14 cellular contexts compared by ENCODE assay signal in the genomic region with DNA sequence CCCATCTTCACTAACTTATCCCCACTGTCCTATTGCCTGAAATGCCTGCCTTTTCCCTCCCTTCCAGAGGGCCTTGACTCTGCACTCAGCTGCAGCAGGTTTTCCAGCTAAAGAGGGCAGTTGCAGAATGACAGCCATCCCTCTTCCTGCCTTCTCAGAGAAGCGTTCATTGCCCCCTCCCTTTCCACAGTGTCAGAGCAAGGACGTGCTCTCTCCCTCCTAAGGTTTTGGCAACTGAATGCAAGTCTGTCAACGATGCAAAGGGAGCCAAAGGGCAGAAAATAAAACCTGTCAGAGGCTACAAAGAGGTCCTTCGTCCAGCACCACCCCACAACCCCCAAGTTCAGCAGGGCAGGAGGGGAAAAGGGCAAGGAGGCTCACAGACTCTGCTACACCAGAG.
DNase-seq lines count a peak whose midpoint lies in the region; ATAC-seq, FAIRE-seq and TF ChIP-seq lines count a peak whose summit lies in the region.
"Had no signal": no experiment of that assay in that cellular context is flagged by ENCODE, and none has a peak within 500 bp of the region (broad histone marks: within the 10 kb centered on the region; RNA-seq: fewer than 3 reads in every experiment).

No MANE protein-coding gene starts in this region.

- FAIRE-seq in astrocyte (lab: Jason Lieb, UNC) = peak; percentile 58

- in situ Hi-C loops in mammary epithelial cell (cut with MboI; ENCODE audit: low sequenced_read_pairs in 2 of 2) = no loop called here

- H3K27me3 Mint-ChIP-seq in GM23338 (ENCODE audit: insufficient read depth, low read depth, poor library complexity) (peaks cover 6% of the 10 kb centered on the region), astrocyte (ENCODE audit: low read depth, unreplicated experiment) (peaks cover 2% of the 10 kb centered on the region)
- H3K27me3 Mint-ChIP-seq in activated T-helper 1 cell treated with anti-CD3 and anti-CD28 coated beads, Interleukin-12 subunit alpha, Interleukin-12 subunit beta, Interleukin-2, Interleukin-4 antibody, amounts not matched to agents 30 ng/mL and 10 ng/mL and 1 ng/mL, durations not matched to agents 14 hours and 24 hours and 36 hours (ENCODE audit: insufficient read depth) = no peaks in the 10 kb centered on the region
- H3K27me3 Mint-ChIP-seq: IgD-negative memory B cell had no signal

- H3K27me3 ChIP-seq in mammary epithelial cell (ENCODE audit: insufficient read depth, low read length) = no peaks in the 10 kb centered on the region
- no peaks in the 10 kb centered on the region for H3K27me3 ChIP-seq in breast epithelium
- no peaks in the 10 kb centered on the region for H3K27me3 ChIP-seq in GM23338 (ENCODE audit: insufficient read depth)
- no peaks in the 10 kb centered on the region for H3K27me3 ChIP-seq in astrocyte (ENCODE audit: insufficient read depth, low read length)
- H3K27me3 ChIP-seq in osteoblast (ENCODE audit: insufficient read depth, low read length) = no peaks in the 10 kb centered on the region
- no peaks in the 10 kb centered on the region for H3K27me3 ChIP-seq in Peyer's patch
- H3K27me3 ChIP-seq: BLaER1 had no signal

- H3K4me1 Mint-ChIP-seq in GM23338 = peaks cover 4% of the 10 kb centered on the region
- no peaks in the 10 kb centered on the region for H3K4me1 Mint-ChIP-seq in astrocyte (ENCODE audit: low read depth, unreplicated experiment)
- H3K4me1 Mint-ChIP-seq in activated T-helper 1 cell treated with anti-CD3 and anti-CD28 coated beads, Interleukin-12 subunit alpha, Interleukin-12 subunit beta, Interleukin-2, Interleukin-4 antibody, amounts not matched to agents 30 ng/mL and 10 ng/mL and 1 ng/mL, durations not matched to agents 14 hours and 24 hours and 36 hours (ENCODE audit: low read depth) = no peaks in the 10 kb centered on the region
- H3K4me1 Mint-ChIP-seq: CD8-positive, alpha-beta memory T cell; IgD-negative memory B cell had no signal

- no peaks in the 10 kb centered on the region for H3F3A ChIP-seq in GM23338 (replicated peaks; ENCODE audit: low read depth)

- DNase-seq in mammary epithelial cell (no peak), breast epithelium (ENCODE audit: low spot score in 2 of 2) (no peak), GM23338 (ENCODE audit: low spot score) (no peak), astrocyte (ENCODE audit: low read depth) (no peak), osteoblast (ENCODE audit: insufficient read length, low spot score, missing footprints) (no peak), Peyer's patch (no peak)
- no peak for DNase-seq in activated T-helper 1 cell treated with anti-CD3 and anti-CD28 coated beads, Interleukin-12 subunit alpha, Interleukin-12 subunit beta, Interleukin-2, Interleukin-4 antibody, amounts not matched to agents 30 ng/mL and 10 ng/mL and 1 ng/mL, durations not matched to agents 14 hours and 24 hours and 36 hours (ENCODE audit: low spot score)
- DNase-seq: 8988T; AML-193; Caco-2; CD8-positive, alpha-beta memory T cell; H7 had no signal

- TF ChIP-seq POLR2A in breast epithelium (IDR thresholded peaks at IDR 0.05) = no peak
- no peak for TF ChIP-seq POLR2A in Peyer's patch (IDR thresholded peaks at IDR 0.05)

- H3K27ac ChIP-seq in mammary epithelial cell (ENCODE audit: insufficient read depth, low read depth, low read length) = no peak overlapping the region
- H3K27ac ChIP-seq in breast epithelium = no peak overlapping the region
- H3K27ac ChIP-seq in GM23338 (ENCODE audit: low read depth) = no peak overlapping the region
- H3K27ac ChIP-seq in astrocyte (ENCODE audit: low read depth, low read length) = no peak overlapping the region
- no peak overlapping the region for H3K27ac ChIP-seq in osteoblast (ENCODE audit: low read depth, low read length)
- no peak overlapping the region for H3K27ac ChIP-seq in Peyer's patch
- H3K27ac ChIP-seq: BLaER1 had no signal

- H2AFZ ChIP-seq in mammary epithelial cell (ENCODE audit: low read depth, low read length) = peak overlapping the region; percentile 13
- 0 out of 2 replicates have a peak overlapping the region, but pooled peaks have one; percentile 30 for H2AFZ ChIP-seq in GM23338
- H2AFZ ChIP-seq in astrocyte (ENCODE audit: low read depth, low read length) = peak overlapping the region; percentile 24
- peak overlapping the region; percentile 64 for H2AFZ ChIP-seq in osteoblast (ENCODE audit: low read length)

- H3K9me3 ChIP-seq in mammary epithelial cell (replicated peaks; ENCODE audit: insufficient read depth, low read length) (no peaks in the 10 kb centered on the region), breast epithelium (no peaks in the 10 kb centered on the region), astrocyte (ENCODE audit: insufficient read depth, low read depth, low read length) (no peaks in the 10 kb centered on the region), osteoblast (ENCODE audit: low read depth, low read length) (no peaks in the 10 kb centered on the region), Peyer's patch (no peaks in the 10 kb centered on the region)
- H3K9me3 ChIP-seq: BLaER1, Caco-2 had no signal

- H3K4me1 ChIP-seq in mammary epithelial cell (ENCODE audit: insufficient read depth, low read length) = no peaks in the 10 kb centered on the region
- H3K4me1 ChIP-seq in breast epithelium = no peaks in the 10 kb centered on the region
- H3K4me1 ChIP-seq in GM23338 (ENCODE audit: insufficient read depth) = no peaks in the 10 kb centered on the region
- H3K4me1 ChIP-seq in astrocyte (ENCODE audit: insufficient read depth, low read length) = no peaks in the 10 kb centered on the region
- H3K4me1 ChIP-seq in osteoblast (ENCODE audit: insufficient read depth, low read length) = no peaks in the 10 kb centered on the region
- no peaks in the 10 kb centered on the region for H3K4me1 ChIP-seq in Peyer's patch
- H3K4me1 ChIP-seq: BLaER1 had no signal

- H3K36me3 ChIP-seq in mammary epithelial cell (ENCODE audit: insufficient read depth, low read length) = no peaks in the 10 kb centered on the region
- no peaks in the 10 kb centered on the region for H3K36me3 ChIP-seq in breast epithelium
- H3K36me3 ChIP-seq in GM23338 (ENCODE audit: insufficient read depth) = no peaks in the 10 kb centered on the region
- no peaks in the 10 kb centered on the region for H3K36me3 ChIP-seq in astrocyte (ENCODE audit: insufficient read depth, low read length)
- H3K36me3 ChIP-seq in osteoblast (ENCODE audit: insufficient read depth, low read length) = no peaks in the 10 kb centered on the region
- H3K36me3 ChIP-seq in Peyer's patch = no peaks in the 10 kb centered on the region
- H3K36me3 ChIP-seq: BLaER1 had no signal

- H3K36me3 Mint-ChIP-seq in GM23338 (ENCODE audit: low read depth) (no peaks in the 10 kb centered on the region), astrocyte (ENCODE audit: low read depth, unreplicated experiment) (no peaks in the 10 kb centered on the region)
- H3K36me3 Mint-ChIP-seq in activated T-helper 1 cell treated with anti-CD3 and anti-CD28 coated beads, Interleukin-12 subunit alpha, Interleukin-12 subunit beta, Interleukin-2, Interleukin-4 antibody, amounts not matched to agents 30 ng/mL and 10 ng/mL and 1 ng/mL, durations not matched to agents 14 hours and 24 hours and 36 hours (ENCODE audit: low read depth) = no peaks in the 10 kb centered on the region
- H3K36me3 Mint-ChIP-seq: CD8-positive, alpha-beta memory T cell; IgD-negative memory B cell had no signal

- intact Hi-C loops in mammary epithelial cell (cut with micrococcal nuclease) (no loop called here), breast epithelium (cut with DNase I; ENCODE audit: low total_unique reads) (no loop called here)
- intact Hi-C loops in activated T-helper 1 cell treated with anti-CD3 and anti-CD28 coated beads, Interleukin-12 subunit alpha, Interleukin-12 subunit beta, Interleukin-2, Interleukin-4 antibody, amounts not matched to agents 30 ng/mL and 10 ng/mL and 1 ng/mL, durations not matched to agents 14 hours and 24 hours and 36 hours (cut with micrococcal nuclease) = no loop called here

- H3K27ac Mint-ChIP-seq in GM23338 (no peak overlapping the region), astrocyte (ENCODE audit: unreplicated experiment) (no peak overlapping the region)
- H3K27ac Mint-ChIP-seq in activated T-helper 1 cell treated with anti-CD3 and anti-CD28 coated beads, Interleukin-12 subunit alpha, Interleukin-12 subunit beta, Interleukin-2, Interleukin-4 antibody, amounts not matched to agents 30 ng/mL and 10 ng/mL and 1 ng/mL, durations not matched to agents 14 hours and 24 hours and 36 hours = no peak overlapping the region
- H3K27ac Mint-ChIP-seq: CD8-positive, alpha-beta memory T cell; IgD-negative memory B cell had no signal

- H3K79me2 ChIP-seq in mammary epithelial cell (ENCODE audit: insufficient read depth, low read length) (no peaks in the 10 kb centered on the region), GM23338 (replicated peaks; ENCODE audit: insufficient read depth) (no peaks in the 10 kb centered on the region), astrocyte (ENCODE audit: insufficient read depth, low read length) (no peaks in the 10 kb centered on the region), osteoblast (ENCODE audit: insufficient read depth, low read length) (no peaks in the 10 kb centered on the region)

- CTCF ChIA-PET in mammary epithelial cell (lab: Charles Lee; ENCODE audit: low non-redundant PET) = no interaction called here

- H4K20me1 ChIP-seq in mammary epithelial cell (ENCODE audit: insufficient read depth, low read length) (no peaks in the 10 kb centered on the region), GM23338 (replicated peaks; ENCODE audit: insufficient read depth) (no peaks in the 10 kb centered on the region), astrocyte (ENCODE audit: insufficient read depth, low read length) (no peaks in the 10 kb centered on the region), osteoblast (ENCODE audit: insufficient read depth, low read length) (no peaks in the 10 kb centered on the region)
- H4K20me1 ChIP-seq: BLaER1 had no signal

- TF ChIP-seq CTCF in mammary epithelial cell (conservative IDR thresholded peaks at IDR 0.05 in 1 of 2, IDR thresholded peaks at IDR 0.05 in 1 of 2; ENCODE audit: extremely low read depth in 1 of 2, insufficient read depth in 1 of 2, low read depth in 1 of 2, low read length in 2 of 2) = no peak
- TF ChIP-seq CTCF in breast epithelium (IDR thresholded peaks at IDR 0.05) = no peak
- TF ChIP-seq CTCF in GM23338 (conservative IDR thresholded peaks at IDR 0.05; ENCODE audit: low read depth in 2 of 2) = no peak
- no peak for TF ChIP-seq CTCF in astrocyte (IDR thresholded peaks at IDR 0.05; ENCODE audit: insufficient read depth, low read depth, low read length)
- no peak for TF ChIP-seq CTCF in osteoblast (IDR thresholded peaks at IDR 0.05; ENCODE audit: extremely low read depth, low read depth, low read length)
- TF ChIP-seq CTCF in Peyer's patch (IDR thresholded peaks at IDR 0.05) = no peak

- WGBS in mammary epithelial cell (ENCODE audit: low coverage, missing lambda C conversion rate) = 100% methylated on average over 1 of the region's 4 CpGs

- no peaks in the 10 kb centered on the region; the same call in 1 of the 2 replicates for H3K9me2 ChIP-seq in GM23338 (ENCODE audit: insufficient read depth)

- H3K9me3 Mint-ChIP-seq in GM23338 = no peaks in the 10 kb centered on the region
- H3K9me3 Mint-ChIP-seq in astrocyte (ENCODE audit: unreplicated experiment) = no peaks in the 10 kb centered on the region
- H3K9me3 Mint-ChIP-seq in activated T-helper 1 cell treated with anti-CD3 and anti-CD28 coated beads, Interleukin-12 subunit alpha, Interleukin-12 subunit beta, Interleukin-2, Interleukin-4 antibody, amounts not matched to agents 30 ng/mL and 10 ng/mL and 1 ng/mL, durations not matched to agents 14 hours and 24 hours and 36 hours = no peaks in the 10 kb centered on the region
- H3K9me3 Mint-ChIP-seq: CD8-positive, alpha-beta memory T cell; IgD-negative memory B cell had no signal

- no TSS peak for BruUV-seq in mammary epithelial cell (replicated peaks; lab: Mats Ljungman, UMichigan)

- dilution Hi-C loops in mammary epithelial cell (cut with HindIII; ENCODE audit: low sequenced_read_pairs) = no loop called here

- H3K4me3 Mint-ChIP-seq in GM23338 (no peak overlapping the region), astrocyte (ENCODE audit: unreplicated experiment) (no peak overlapping the region)
- H3K4me3 Mint-ChIP-seq in activated T-helper 1 cell treated with anti-CD3 and anti-CD28 coated beads, Interleukin-12 subunit alpha, Interleukin-12 subunit beta, Interleukin-2, Interleukin-4 antibody, amounts not matched to agents 30 ng/mL and 10 ng/mL and 1 ng/mL, durations not matched to agents 14 hours and 24 hours and 36 hours = no peak overlapping the region
- H3K4me3 Mint-ChIP-seq: CD8-positive, alpha-beta memory T cell; IgD-negative memory B cell had no signal

- H3K9ac ChIP-seq in mammary epithelial cell (ENCODE audit: insufficient read depth, low read length) = no peak overlapping the region
- no peak overlapping the region for H3K9ac ChIP-seq in astrocyte (ENCODE audit: low read length)
- H3K9ac ChIP-seq: BLaER1 had no signal

- no peak overlapping the region for H3K4me3 ChIP-seq in mammary epithelial cell (replicated peaks in 1 of 3; ENCODE audit: insufficient read depth in 1 of 3, low read depth in 2 of 3, low read length in 3 of 3)
- no peak overlapping the region for H3K4me3 ChIP-seq in breast epithelium
- no peak overlapping the region for H3K4me3 ChIP-seq in GM23338
- H3K4me3 ChIP-seq in astrocyte (ENCODE audit: insufficient read depth, low read depth, low read length) = no peak overlapping the region
- H3K4me3 ChIP-seq in osteoblast (ENCODE audit: insufficient read depth, low read length) = no peak overlapping the region
- no peak overlapping the region for H3K4me3 ChIP-seq in Peyer's patch
- H3K4me3 ChIP-seq: BLaER1 had no signal

- ATAC-seq in GM23338 = no peak; the same call in 2 of the 3 replicates

- H3K4me2 ChIP-seq in mammary epithelial cell (ENCODE audit: insufficient read depth, low read depth, low read length) = no peak overlapping the region
- no peak overlapping the region for H3K4me2 ChIP-seq in GM23338
- H3K4me2 ChIP-seq in astrocyte (ENCODE audit: low read length) = no peak overlapping the region
- H3K4me2 ChIP-seq in osteoblast (ENCODE audit: insufficient read depth, low read length) = no peak overlapping the region
- H3K4me2 ChIP-seq: BLaER1 had no signal

Comparison
In these comparisons a context has a peak if more than half of its experiments do, and no peak if none do; other contexts are left out.
1. H2AFZ ChIP-seq: peak in every context shown above with its lines; median percentile 64 in osteoblast; 30 in GM23338; 24 in astrocyte; 13 in mammary epithelial cell.